In the genomic region with DNA sequence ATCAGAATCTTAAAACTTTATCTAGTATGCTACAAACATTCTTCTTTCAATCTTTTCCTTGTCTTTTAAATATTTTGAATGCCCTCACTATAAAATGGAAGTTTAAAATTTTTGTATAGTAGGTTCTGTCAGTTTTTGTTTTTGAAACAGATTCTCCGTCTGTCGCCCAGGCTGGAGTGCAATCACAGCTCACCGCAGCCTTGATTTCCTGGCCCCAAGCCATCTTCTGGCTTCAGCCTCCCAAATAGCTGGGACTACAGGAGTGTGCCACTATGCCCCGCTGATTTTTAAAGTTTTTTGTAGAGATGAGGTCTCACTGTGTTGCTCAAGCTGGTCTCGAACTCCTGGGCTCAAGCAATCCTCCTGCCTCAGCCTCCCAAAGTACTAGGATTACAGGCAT, we compare ENCODE assay signal across 21 cellular contexts.
"Had no signal": no experiment of that assay in that cellular context is flagged by ENCODE, and none has a peak within 500 bp of the region (broad histone marks: within the 10 kb centered on the region; RNA-seq: fewer than 3 reads in every experiment).

No MANE protein-coding gene starts in this region.

- H3K4me3 Mint-ChIP-seq: activated CD8-positive, alpha-beta T cell treated with anti-CD3 and anti-CD28 coated beads, Interleukin-2, amount 10 ng/mL, durations not matched to agents 7 days and 5 days; activated naive CD8-positive, alpha-beta T cell treated with anti-CD3 and anti-CD28 coated beads, Interleukin-2, amount 50 U/mL, for 24 hours; activated T-helper 1 cell treated with anti-CD3 and anti-CD28 coated beads, Interleukin-12 subunit alpha, Interleukin-12 subunit beta, Interleukin-2, Interleukin-4 antibody, amounts not matched to agents 30 ng/mL and 10 ng/mL and 1 ng/mL, durations not matched to agents 14 hours and 24 hours and 36 hours; dendritic cell treated with granulocyte-macrophage colony-stimulating factor and Interleukin-4, amounts not matched to agents 40 ng/mL and 50 ng/mL, for 4 days; immature natural killer cell; naive thymus-derived CD4-positive, alpha-beta T cell; stimulated activated naive B cell treated with anti-CD40 and anti-IgM and Interleukin-4, amounts not matched to agents 10 μg/mL and 1 μg/mL and 100 μg/mL, for 72 hours had no signal

- H3K27me3 ChIP-seq: breast epithelium, esophagus squamous epithelium, upper lobe of right lung had no signal

- H3K4me3 ChIP-seq: breast epithelium, esophagus squamous epithelium, smooth muscle cell, thoracic aorta, upper lobe of right lung had no signal

- H3K4me1 Mint-ChIP-seq: activated naive CD8-positive, alpha-beta T cell treated with anti-CD3 and anti-CD28 coated beads, Interleukin-2, amount 50 U/mL, for 24 hours had no signal

- H3K9me3 ChIP-seq: breast epithelium, esophagus squamous epithelium, thoracic aorta, upper lobe of right lung had no signal

- ATAC-seq: activated CD8-positive, alpha-beta T cell treated with anti-CD3 and anti-CD28 coated beads, Interleukin-2, amount 10 ng/mL, durations not matched to agents 7 days and 5 days; activated naive CD8-positive, alpha-beta T cell treated with anti-CD3 and anti-CD28 coated beads, Interleukin-2, amount 50 U/mL, for 24 hours; naive thymus-derived CD4-positive, alpha-beta T cell; stimulated activated naive B cell treated with anti-CD40 and anti-IgM and Interleukin-4, amounts not matched to agents 10 μg/mL and 1 μg/mL and 100 μg/mL, for 72 hours; upper lobe of right lung had no signal

- DNase-seq: activated CD4-positive, alpha-beta T cell treated with anti-CD3 and anti-CD28 coated beads for 48 hours; activated CD4-positive, CD25-positive, alpha-beta regulatory T cell; activated CD8-positive, alpha-beta T cell treated with anti-CD3 and anti-CD28 coated beads, Interleukin-2, amount 10 ng/mL, durations not matched to agents 7 days and 5 days; activated naive CD8-positive, alpha-beta T cell treated with anti-CD3 and anti-CD28 coated beads, Interleukin-2, amount 50 U/mL, for 24 hours; aorta; effector CD8-positive, alpha-beta T cell; esophagus squamous epithelium; immature natural killer cell; kidney glomerular epithelial cell; mesendoderm; naive thymus-derived CD4-positive, alpha-beta T cell; stimulated activated CD4-positive, alpha-beta T cell treated with anti-CD3 and anti-CD28 coated beads, Interleukin-4, amount 100 ng/mL, for 24 hours; stimulated activated naive B cell treated with anti-CD40 and anti-IgM and Interleukin-4, amounts not matched to agents 10 μg/mL and 1 μg/mL and 100 μg/mL, for 72 hours; T-helper 1 cell; T1000; upper lobe of right lung had no signal

- H3K9me3 Mint-ChIP-seq: activated naive CD8-positive, alpha-beta T cell treated with anti-CD3 and anti-CD28 coated beads, Interleukin-2, amount 50 U/mL, for 24 hours; activated T-helper 1 cell treated with anti-CD3 and anti-CD28 coated beads, Interleukin-12 subunit alpha, Interleukin-12 subunit beta, Interleukin-2, Interleukin-4 antibody, amounts not matched to agents 30 ng/mL and 10 ng/mL and 1 ng/mL, durations not matched to agents 14 hours and 24 hours and 36 hours; dendritic cell treated with granulocyte-macrophage colony-stimulating factor and Interleukin-4, amounts not matched to agents 40 ng/mL and 50 ng/mL, for 4 days; immature natural killer cell; naive thymus-derived CD4-positive, alpha-beta T cell; stimulated activated naive B cell treated with anti-CD40 and anti-IgM and Interleukin-4, amounts not matched to agents 10 μg/mL and 1 μg/mL and 100 μg/mL, for 72 hours had no signal

- H3K27ac Mint-ChIP-seq: activated CD8-positive, alpha-beta T cell treated with anti-CD3 and anti-CD28 coated beads, Interleukin-2, amount 10 ng/mL, durations not matched to agents 7 days and 5 days; activated naive CD8-positive, alpha-beta T cell treated with anti-CD3 and anti-CD28 coated beads, Interleukin-2, amount 50 U/mL, for 24 hours; activated T-helper 1 cell treated with anti-CD3 and anti-CD28 coated beads, Interleukin-12 subunit alpha, Interleukin-12 subunit beta, Interleukin-2, Interleukin-4 antibody, amounts not matched to agents 30 ng/mL and 10 ng/mL and 1 ng/mL, durations not matched to agents 14 hours and 24 hours and 36 hours; dendritic cell treated with granulocyte-macrophage colony-stimulating factor and Interleukin-4, amounts not matched to agents 40 ng/mL and 50 ng/mL, for 4 days had no signal

- H3K27ac ChIP-seq: breast epithelium, esophagus squamous epithelium, thoracic aorta, upper lobe of right lung had no signal

- H3K4me1 ChIP-seq: breast epithelium, esophagus squamous epithelium, upper lobe of right lung had no signal
